1 cellular context compared by ENCODE assay signal in genomic region chr17:75026650-75027049, GRCh38. TPM values are rescaled to one million over a fixed set of nuclear protein-coding genes. Genes with fewer than 3 reads are reported as not detected.
"Had no signal": no experiment of that assay in that cellular context is flagged by ENCODE, and none has a peak within 500 bp of the region (broad histone marks: within the 10 kb centered on the region; RNA-seq: fewer than 3 reads in every experiment).

No MANE protein-coding gene starts in this region.

RNA-seq across cellular contexts. Expression of gene HID1, which starts 54.1 kb away (rescaled TPM):
- total RNA-seq: activated CD8-positive, alpha-beta memory T cell treated with anti-CD3 and anti-CD28 coated beads, Interleukin-2, amount 10 ng/mL, durations not matched to agents 7 days and 5 days had no signal
